8 cellular contexts compared by ENCODE assay signal in genomic region chr6:111482236-111482958, GRCh38. TPM values are rescaled to one million over a fixed set of nuclear protein-coding genes. Genes with fewer than 3 reads are reported as not detected.
A peak's percentile ranks its signal among the peaks of the same experiment; 100 is the strongest.
DNase-seq lines count a peak whose midpoint lies in the region; ATAC-seq and TF ChIP-seq lines count a peak whose summit lies in the region.

No MANE protein-coding gene starts in this region.

- peak overlapping the region; percentile 44 for H2AFZ ChIP-seq in SU-DHL-6 (ENCODE audit: low read depth, low read length, severe bottlenecking)

- H3K9me3 ChIP-seq in CD4-positive, CD25-positive, alpha-beta regulatory T cell (ENCODE audit: control insufficient read depth in 2 of 2, low read length in 2 of 2) = no peaks in the 10 kb centered on the region
- H3K9me3 ChIP-seq in SU-DHL-6 (ENCODE audit: insufficient read depth, low read length) = no peaks in the 10 kb centered on the region
- no peaks in the 10 kb centered on the region for H3K9me3 ChIP-seq in right cardiac atrium (ENCODE audit: control insufficient read depth, low read length)
- no peaks in the 10 kb centered on the region for H3K9me3 ChIP-seq in psoas muscle

- peak overlapping the region; percentile 99 for H3K27ac ChIP-seq in CD4-positive, CD25-positive, alpha-beta regulatory T cell (ENCODE audit: insufficient read depth, low read length, poor library complexity, severe bottlenecking)
- H3K27ac ChIP-seq in SU-DHL-6 (ENCODE audit: low read depth, low read length) (peak overlapping the region; percentile 97), adipose tissue (ENCODE audit: low read depth, low read length) (peak overlapping the region; percentile 89), right cardiac atrium (ENCODE audit: low read length) (peak overlapping the region; percentile 97), psoas muscle (peak overlapping the region; percentile 98)

- no peaks in the 10 kb centered on the region for H3K36me3 ChIP-seq in CD4-positive, CD25-positive, alpha-beta regulatory T cell (ENCODE audit: control insufficient read depth, insufficient read depth, low read length)
- H3K36me3 ChIP-seq in SU-DHL-6 (ENCODE audit: low read length) (no peaks in the 10 kb centered on the region), psoas muscle (ENCODE audit: insufficient read depth in 1 of 2, low read depth in 1 of 2) (no peaks in the 10 kb centered on the region)

- H3K27me3 ChIP-seq in CD4-positive, CD25-positive, alpha-beta regulatory T cell (ENCODE audit: control insufficient read depth, insufficient read depth, low read length) = no peaks in the 10 kb centered on the region
- H3K27me3 ChIP-seq in SU-DHL-6 (ENCODE audit: low read length) = no peaks in the 10 kb centered on the region
- H3K27me3 ChIP-seq in right cardiac atrium (ENCODE audit: control insufficient read depth, insufficient read depth) = no peaks in the 10 kb centered on the region
- H3K27me3 ChIP-seq in psoas muscle (ENCODE audit: insufficient read depth in 3 of 3, low read length in 2 of 3) = no peaks in the 10 kb centered on the region

- H3K9me2 ChIP-seq in SU-DHL-6 (replicated peaks; ENCODE audit: insufficient read depth, low read length) = no peaks in the 10 kb centered on the region

- H3K27ac Mint-ChIP-seq in CD4-positive, CD25-positive, alpha-beta regulatory T cell = peak overlapping the region in 2 of 3 donors; percentile 95 to 98

- WGBS in adipose tissue, 3 donors = 0 to 1% (median 0%) methylated on average over 81 to 85 of the region's 85 CpGs
- under 1% methylated on average over 85 of the region's 85 CpGs for WGBS in right cardiac atrium
- 0 to 1% (median 1%) methylated on average over 63 to 85 of the region's 85 CpGs for WGBS in psoas muscle, 3 donors

- peak overlapping the region; percentile 92 for H3K4me3 ChIP-seq in CD4-positive, CD25-positive, alpha-beta regulatory T cell (ENCODE audit: low read depth, low read length)
- H3K4me3 ChIP-seq in SU-DHL-6 (ENCODE audit: insufficient read depth, low read length, poor library complexity, severe bottlenecking) (peak overlapping the region; percentile 91), right cardiac atrium (ENCODE audit: low read length) (peak overlapping the region; percentile 93), psoas muscle (peak overlapping the region; percentile 94)

- H4K20me1 ChIP-seq in SU-DHL-6 (ENCODE audit: low read depth, low read length) = peaks cover 6% of the 10 kb centered on the region; the same call in 1 of the 2 replicates

- peaks cover 81% of the 10 kb centered on the region for H3K79me2 ChIP-seq in SU-DHL-6 (ENCODE audit: insufficient read depth, low read length)

- H3K4me3 Mint-ChIP-seq in CD4-positive, CD25-positive, alpha-beta regulatory T cell = peak overlapping the region; percentile 94 to 99 (median 96)

- H3K4me2 ChIP-seq in SU-DHL-6 (ENCODE audit: low read depth, low read length, poor library complexity, severe bottlenecking) = peak overlapping the region; percentile 79

- peaks cover 35 to 59% (median 46%) of the 10 kb centered on the region in 4 donors for H3K4me1 Mint-ChIP-seq in CD4-positive, CD25-positive, alpha-beta regulatory T cell

- no peaks in the 10 kb centered on the region for H3K9me3 Mint-ChIP-seq in CD4-positive, CD25-positive, alpha-beta regulatory T cell

- H3F3A ChIP-seq in SU-DHL-6 (ENCODE audit: insufficient read depth) = peaks cover 27% of the 10 kb centered on the region

- ATAC-seq in CD4-positive, CD25-positive, alpha-beta regulatory T cell (ENCODE audit: low read depth in 2 of 2) = peak; percentile 8 to 13
- ATAC-seq in GM19397 (IDR thresholded peaks at IDR 0.05; ENCODE audit: unreplicated experiment) (peak; percentile 22), HG03558 (IDR thresholded peaks at IDR 0.05; ENCODE audit: extremely low read depth, unreplicated experiment) (peak; percentile 7), right cardiac atrium (peak; percentile 15 to 22), psoas muscle (peak; percentile 13 to 31 (median 28))

- H3K4me1 ChIP-seq in CD4-positive, CD25-positive, alpha-beta regulatory T cell (ENCODE audit: control insufficient read depth, insufficient read depth, low read length, poor library complexity, severe bottlenecking) = peaks cover 42% of the 10 kb centered on the region
- H3K4me1 ChIP-seq in right cardiac atrium (ENCODE audit: control insufficient read depth, insufficient read depth, low read length) (peaks cover 1% of the 10 kb centered on the region), psoas muscle (peaks cover 54% of the 10 kb centered on the region)

- H3K9ac ChIP-seq in SU-DHL-6 (ENCODE audit: low read length) = peak overlapping the region; percentile 97

- intact Hi-C loops in right cardiac atrium (cut with DNase I) (loop anchor here in 2 of 4 donors (5.0 to 10.0 kb wide), 2 partner anchors 120 to 122 kb away; partner anchors contain the start of gene TRAF3IP2 (in 1 of the 2)), psoas muscle (cut with DNase I) (loop anchor here (1.0 to 5.0 kb wide), 5 partner anchors 55 to 225 kb away; a partner anchor contains a TSS)

- TF ChIP-seq CTCF in SU-DHL-6 (IDR thresholded peaks at IDR 0.05; ENCODE audit: insufficient read depth, low read length, poor library complexity, severe bottlenecking) = no peak
- no peak for TF ChIP-seq CTCF in psoas muscle (IDR thresholded peaks at IDR 0.05)

- H3K36me3 Mint-ChIP-seq in CD4-positive, CD25-positive, alpha-beta regulatory T cell = no peaks in the 10 kb centered on the region

- no peaks in the 10 kb centered on the region for H3K27me3 Mint-ChIP-seq in CD4-positive, CD25-positive, alpha-beta regulatory T cell

- DNase-seq in CD4-positive, CD25-positive, alpha-beta regulatory T cell = peak; percentile 50 to 53 (median 50)
- peak; percentile 58 to 84 (median 80) for DNase-seq in right cardiac atrium
- peak; percentile 68 to 73 for DNase-seq in psoas muscle
- no peak for DNase-seq in SIG-M5 treated with dmso at 0.1 percent for 504 hours (lab: John Stamatoyannopoulos, UW; ENCODE audit: unreplicated experiment)

RNA-seq across cellular contexts. Expression of gene REV3L, which starts 0.6 kb away (rescaled TPM):
- total RNA-seq in CD4-positive, CD25-positive, alpha-beta regulatory T cell = 35.7 TPM
- 10 to 100 TPM in 1 of 4 donors, 1 to 10 TPM in 3; 6.5 to 11.2 (median 8.8) TPM for polyA plus RNA-seq in CD4-positive, CD25-positive, alpha-beta regulatory T cell
- 10 to 100 TPM in 2 of 3 donors, 1 to 10 TPM in 1; 5.1 to 21.7 (median 16.4) TPM for polyA plus RNA-seq in adipose tissue
- total RNA-seq in right cardiac atrium = 10 to 100 TPM; 19.8 to 30.1 (median 27.8) TPM
- 8.2 TPM for polyA plus RNA-seq in right cardiac atrium
- 10 to 100 TPM; 18.8 to 36.3 (median 30.7) TPM for total RNA-seq in psoas muscle
- 10 to 100 TPM in 2 of 3 donors, 1 to 10 TPM in 1; 9.0 to 11.6 (median 11.3) TPM for polyA plus RNA-seq in psoas muscle
